ENCODE assay signal across 10 cellular contexts in the genomic region with DNA sequence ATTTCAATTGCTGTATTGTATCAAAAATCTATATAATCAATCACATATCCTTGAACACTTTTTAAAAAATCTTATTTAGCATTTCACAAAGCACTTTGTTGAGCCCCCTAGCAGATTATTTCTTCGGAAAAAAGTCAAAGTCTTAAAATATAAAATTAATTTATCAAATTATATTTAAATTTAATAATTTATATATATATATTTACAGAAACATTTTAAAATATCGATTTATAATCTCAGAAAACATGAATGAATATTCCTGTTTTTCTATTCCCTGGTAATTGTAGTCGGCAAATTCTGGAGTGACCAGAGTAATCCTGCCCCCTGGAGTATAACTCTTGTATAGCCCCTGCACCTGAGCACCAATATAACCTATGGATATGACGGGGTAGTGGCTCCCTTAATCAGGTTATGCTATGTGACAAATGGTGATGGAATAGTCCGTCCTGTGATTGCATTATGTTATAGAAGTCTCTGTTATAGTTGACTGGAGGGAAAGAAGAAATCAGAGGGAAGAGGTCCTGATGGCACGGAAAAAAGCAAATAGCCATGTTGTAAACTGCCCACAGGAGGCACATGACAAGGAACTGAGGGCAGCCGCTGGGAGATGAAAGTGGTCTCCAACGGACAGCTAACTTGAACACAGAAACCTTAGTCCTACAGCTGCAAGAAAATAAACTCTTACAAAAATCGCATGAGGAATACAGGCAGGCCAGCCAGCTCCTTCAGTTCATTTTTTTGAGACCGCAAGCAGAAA.
A peak's percentile ranks its signal among the peaks of the same experiment; 100 is the strongest.
DNase-seq lines count a peak whose midpoint lies in the region; ATAC-seq, FAIRE-seq and TF ChIP-seq lines count a peak whose summit lies in the region.
"Had no signal": no experiment of that assay in that cellular context is flagged by ENCODE, and none has a peak within 500 bp of the region (broad histone marks: within the 10 kb centered on the region; RNA-seq: fewer than 3 reads in every experiment).

No MANE protein-coding gene starts in this region.

- peak; percentile 37 for FAIRE-seq in frontal cortex (lab: Jason Lieb, UNC)

- H3K36me3 ChIP-seq in NT2/D1 (ENCODE audit: insufficient read depth, insufficient read length, low read length) (no peaks in the 10 kb centered on the region), MG63 (no peaks in the 10 kb centered on the region), heart right ventricle (no peaks in the 10 kb centered on the region)
- H3K36me3 ChIP-seq: HAP-1 had no signal

- POLR2A ChIA-PET in HEK293T (lab: Yijun Ruan, JAX) = no interaction called here

- H3K9me3 ChIP-seq in NT2/D1 (ENCODE audit: insufficient read depth, low read length) (no peaks in the 10 kb centered on the region), MG63 (no peaks in the 10 kb centered on the region), heart right ventricle (no peaks in the 10 kb centered on the region)

- H3K4me1 ChIP-seq in NT2/D1 (ENCODE audit: insufficient read depth, insufficient read length) (no peaks in the 10 kb centered on the region), heart right ventricle (no peaks in the 10 kb centered on the region)
- H3K4me1 ChIP-seq: HAP-1 had no signal

- intact Hi-C loops in heart right ventricle (cut with DNase I) = no loop called here

- WGBS in heart right ventricle, 2 donors = 60 to 69% methylated on average over 10 of the region's 10 CpGs

- H3K4me3 ChIP-seq in NT2/D1 (ENCODE audit: insufficient read length, low read depth) (no peak overlapping the region), MG63 (no peak overlapping the region), heart right ventricle (no peak overlapping the region)
- H3K4me3 ChIP-seq: HAP-1 had no signal

- DNase-seq in AG20443 (ENCODE audit: low spot score) (peak; percentile 6), HEK293T (ENCODE audit: extremely low spot score) (peak; percentile 22), NT2/D1 (ENCODE audit: low read depth, low spot score) (peak; percentile 1), frontal cortex (ENCODE audit: low spot score in 2 of 2) (no peak), GM19240 (ENCODE audit: insufficient read length, low spot score) (no peak), MG63 (no peak), heart right ventricle (no peak), COR-L47 (lab: John Stamatoyannopoulos, UW) (no peak)
- DNase-seq: NCI-H2171 treated with DMSO at 0.1 percent for 48 hours had no signal

- H3K9ac ChIP-seq in NT2/D1 (ENCODE audit: insufficient read length, low read depth) = no peak overlapping the region

- H3K27me3 ChIP-seq in NT2/D1 (ENCODE audit: insufficient read depth, insufficient read length) (no peaks in the 10 kb centered on the region), MG63 (no peaks in the 10 kb centered on the region), heart right ventricle (no peaks in the 10 kb centered on the region)

- peak in 2 of 9 donors; percentile 15 to 17 for TF ChIP-seq CTCF in heart right ventricle (IDR thresholded peaks at IDR 0.05)

- CTCF ChIA-PET in HEK293T (lab: Yijun Ruan, JAX) = no interaction called here

- ATAC-seq in heart right ventricle = no peak

- no peak overlapping the region for H3K27ac ChIP-seq in heart right ventricle

TF ChIP-seq in HEK293T, 16 proteins besides CTCF, POLR2A, EP300 and RAD21:
- TF ChIP-seq HDGF (IDR thresholded peaks at IDR 0.05; ENCODE audit: borderline replicate concordance) = no peak
- TF ChIP-seq NFRKB (IDR thresholded peaks at IDR 0.05) = no peak
- no peak for TF ChIP-seq FOXA1 (IDR thresholded peaks at IDR 0.05)
- TF ChIP-seq SP1 (IDR thresholded peaks at IDR 0.05) = no peak
- no peak for TF ChIP-seq FOXK2 (IDR thresholded peaks at IDR 0.05)
- TF ChIP-seq ARNT (IDR thresholded peaks at IDR 0.05) = no peak
- TF ChIP-seq ZNF384 (IDR thresholded peaks at IDR 0.05) = no peak
- TF ChIP-seq CTBP1 (IDR thresholded peaks at IDR 0.05; ENCODE audit: borderline replicate concordance) = no peak
- no peak for TF ChIP-seq LEF1 (IDR thresholded peaks at IDR 0.05; ENCODE audit: borderline replicate concordance)
- TF ChIP-seq TARDBP (IDR thresholded peaks at IDR 0.05) = no peak
- TF ChIP-seq FOXM1 (IDR thresholded peaks at IDR 0.05; ENCODE audit: borderline replicate concordance) = no peak
- TF ChIP-seq BHLHE40 (IDR thresholded peaks at IDR 0.05; ENCODE audit: borderline replicate concordance) = no peak
- TF ChIP-seq, protein P1, sequence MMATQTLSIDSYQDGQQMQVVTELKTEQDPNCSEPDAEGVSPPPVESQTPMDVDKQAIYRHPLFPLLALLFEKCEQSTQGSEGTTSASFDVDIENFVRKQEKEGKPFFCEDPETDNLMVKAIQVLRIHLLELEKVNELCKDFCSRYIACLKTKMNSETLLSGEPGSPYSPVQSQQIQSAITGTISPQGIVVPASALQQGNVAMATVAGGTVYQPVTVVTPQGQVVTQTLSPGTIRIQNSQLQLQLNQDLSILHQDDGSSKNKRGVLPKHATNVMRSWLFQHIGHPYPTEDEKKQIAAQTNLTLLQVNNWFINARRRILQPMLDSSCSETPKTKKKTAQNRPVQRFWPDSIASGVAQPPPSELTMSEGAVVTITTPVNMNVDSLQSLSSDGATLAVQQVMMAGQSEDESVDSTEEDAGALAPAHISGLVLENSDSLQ (IDR thresholded peaks at IDR 0.05) = no peak
- no peak for TF ChIP-seq SUZ12 (IDR thresholded peaks at IDR 0.05)
- TF ChIP-seq ELF4 (IDR thresholded peaks at IDR 0.05) = no peak
- TF ChIP-seq L3MBTL2 (conservative IDR thresholded peaks at IDR 0.05) = no peak

Comparison
In these comparisons a context has a peak if more than half of its experiments do, and no peak if none do; other contexts are left out.
1. DNase-seq: peak in AG20443 (single experiment), HEK293T (single experiment) and NT2/D1 (single experiment); none in frontal cortex (0 of 2), GM19240 (single experiment), MG63 (single experiment), heart right ventricle (0 of 2) and COR-L47 (single experiment).